In the genomic region with DNA sequence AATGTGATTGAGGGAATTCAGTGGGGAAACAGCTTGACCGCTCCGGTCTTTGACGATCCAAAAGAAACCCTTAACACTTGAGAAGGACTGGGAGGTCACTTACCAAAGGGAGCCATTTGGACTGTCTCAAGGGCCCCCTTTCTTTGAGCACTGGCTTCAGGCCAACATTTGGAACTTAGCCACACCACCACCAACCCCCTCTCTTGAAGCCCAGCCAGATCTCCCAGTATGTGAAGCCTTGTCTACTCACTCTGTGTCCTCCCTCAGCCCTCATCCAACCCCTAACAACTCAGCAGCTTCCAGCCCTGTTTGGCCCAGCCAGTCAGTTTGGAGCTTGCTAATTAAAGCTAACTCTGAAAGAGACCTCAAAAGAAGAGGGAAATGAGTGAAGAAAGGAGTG, we compare ENCODE assay signal across 1 cellular context.
TF ChIP-seq lines count a peak whose summit lies in the region.

No MANE protein-coding gene starts in this region.

TF ChIP-seq in IMR-90, 13 proteins besides CTCF, POLR2A, EP300 and RAD21:
- TF ChIP-seq, protein P1, sequence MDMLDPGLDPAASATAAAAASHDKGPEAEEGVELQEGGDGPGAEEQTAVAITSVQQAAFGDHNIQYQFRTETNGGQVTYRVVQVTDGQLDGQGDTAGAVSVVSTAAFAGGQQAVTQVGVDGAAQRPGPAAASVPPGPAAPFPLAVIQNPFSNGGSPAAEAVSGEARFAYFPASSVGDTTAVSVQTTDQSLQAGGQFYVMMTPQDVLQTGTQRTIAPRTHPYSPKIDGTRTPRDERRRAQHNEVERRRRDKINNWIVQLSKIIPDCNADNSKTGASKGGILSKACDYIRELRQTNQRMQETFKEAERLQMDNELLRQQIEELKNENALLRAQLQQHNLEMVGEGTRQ (IDR thresholded peaks at IDR 0.05; ENCODE audit: low read depth, low read length) = no peak
- no peak for TF ChIP-seq FOS (IDR thresholded peaks at IDR 0.05; ENCODE audit: low read depth, low read length)
- no peak for TF ChIP-seq CHD1 (IDR thresholded peaks at IDR 0.05; ENCODE audit: low read depth, low read length)
- TF ChIP-seq RCOR1 (IDR thresholded peaks at IDR 0.05; ENCODE audit: insufficient replicate concordance, low read length) = no peak
- no peak for TF ChIP-seq BHLHE40 (IDR thresholded peaks at IDR 0.05; ENCODE audit: low read depth, low read length)
- TF ChIP-seq, protein P2, sequence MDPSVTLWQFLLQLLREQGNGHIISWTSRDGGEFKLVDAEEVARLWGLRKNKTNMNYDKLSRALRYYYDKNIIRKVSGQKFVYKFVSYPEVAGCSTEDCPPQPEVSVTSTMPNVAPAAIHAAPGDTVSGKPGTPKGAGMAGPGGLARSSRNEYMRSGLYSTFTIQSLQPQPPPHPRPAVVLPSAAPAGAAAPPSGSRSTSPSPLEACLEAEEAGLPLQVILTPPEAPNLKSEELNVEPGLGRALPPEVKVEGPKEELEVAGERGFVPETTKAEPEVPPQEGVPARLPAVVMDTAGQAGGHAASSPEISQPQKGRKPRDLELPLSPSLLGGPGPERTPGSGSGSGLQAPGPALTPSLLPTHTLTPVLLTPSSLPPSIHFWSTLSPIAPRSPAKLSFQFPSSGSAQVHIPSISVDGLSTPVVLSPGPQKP (IDR thresholded peaks at IDR 0.05; ENCODE audit: borderline replicate concordance, low read depth, low read length) = no peak
- TF ChIP-seq CEBPB (IDR thresholded peaks at IDR 0.05; ENCODE audit: low read depth, low read length) = no peak
- no peak for TF ChIP-seq MAZ (IDR thresholded peaks at IDR 0.05; ENCODE audit: borderline replicate concordance, low read depth, low read length)
- no peak for TF ChIP-seq MAFK (IDR thresholded peaks at IDR 0.05; ENCODE audit: low read depth, low read length)
- TF ChIP-seq MXI1 (IDR thresholded peaks at IDR 0.05; ENCODE audit: borderline replicate concordance, low read depth, low read length) = no peak
- TF ChIP-seq RFX5 (IDR thresholded peaks at IDR 0.05; ENCODE audit: low read depth, low read length) = no peak
